ENCODE assay signal across 20 cellular contexts in the genomic region with DNA sequence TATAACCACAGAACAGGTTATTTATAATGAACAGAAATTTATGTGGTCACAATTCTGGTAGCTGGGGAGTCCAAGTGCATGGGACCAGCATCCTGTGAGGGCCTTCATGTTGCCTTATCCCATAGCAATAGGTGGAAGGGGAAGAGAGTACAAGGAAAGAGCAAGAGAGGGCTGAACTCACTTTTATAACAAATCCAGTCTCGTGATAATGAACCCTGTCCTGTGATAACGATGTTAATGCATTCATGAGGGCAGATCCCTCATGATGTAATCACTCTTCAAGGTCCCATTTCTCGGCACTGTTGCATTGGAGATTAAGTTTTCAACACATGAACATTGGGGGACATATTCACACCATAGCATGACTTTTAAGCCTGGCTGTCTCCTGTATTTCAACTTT. TPM values are rescaled to one million over a fixed set of nuclear protein-coding genes. Genes with fewer than 3 reads are reported as not detected.
DNase-seq lines count a peak whose midpoint lies in the region; ATAC-seq, FAIRE-seq and TF ChIP-seq lines count a peak whose summit lies in the region.
"Had no signal": no experiment of that assay in that cellular context is flagged by ENCODE, and none has a peak within 500 bp of the region (broad histone marks: within the 10 kb centered on the region; RNA-seq: fewer than 3 reads in every experiment).

No MANE protein-coding gene starts in this region.

- no peak overlapping the region for H3K27ac Mint-ChIP-seq in natural killer cell treated with Interleukin-12 subunit alpha and Interleukin-12 subunit beta and Interleukin-15 and Interleukin-18, amount 100 ng/mL, for 72 hours
- H3K27ac Mint-ChIP-seq: CD4-positive, alpha-beta memory T cell had no signal

- CTCF ChIA-PET in AG04450 (lab: Charles Lee): no interaction called here

- H3K9me3 ChIP-seq in AG04450 (ENCODE audit: control insufficient read depth, insufficient read depth, low read length): no peaks in the 10 kb centered on the region
- no peaks in the 10 kb centered on the region for H3K9me3 ChIP-seq in keratinocyte (ENCODE audit: control insufficient read depth, low read depth, low read length)
- no peaks in the 10 kb centered on the region for H3K9me3 ChIP-seq in sigmoid colon

- in situ Hi-C loops in G401 (cut with HindIII; ENCODE audit: low sequenced_read_pairs): no loop called here

- POLR2A ChIA-PET in AG04450 (lab: Yijun Ruan, JAX): no interaction called here

- H3K4me3 ChIP-seq in AG04450 (ENCODE audit: low read depth, low read length): no peak overlapping the region
- no peak overlapping the region for H3K4me3 ChIP-seq in keratinocyte (ENCODE audit: control insufficient read depth in 2 of 3, extremely low read depth in 1 of 3, insufficient read depth in 2 of 3, low read depth in 1 of 3, low read length in 3 of 3)
- H3K4me3 ChIP-seq in sigmoid colon: no peak overlapping the region
- H3K4me3 ChIP-seq: A549, BLaER1 had no signal

- peaks cover 9% of the 10 kb centered on the region for H3K36me3 Mint-ChIP-seq in natural killer cell treated with Interleukin-12 subunit alpha and Interleukin-12 subunit beta and Interleukin-15 and Interleukin-18, amount 100 ng/mL, for 72 hours

- H3K4me1 ChIP-seq in keratinocyte (ENCODE audit: control insufficient read depth, extremely low read depth, insufficient read depth, low read length): peaks cover 3% of the 10 kb centered on the region
- peaks cover 0 to 35% (median 27%) of the 10 kb centered on the region in 4 donors for H3K4me1 ChIP-seq in sigmoid colon
- H3K4me1 ChIP-seq: BLaER1 had no signal

- no peak overlapping the region for H3K4me2 ChIP-seq in keratinocyte (ENCODE audit: control insufficient read depth, extremely low read depth, insufficient read depth, low read depth, low read length)
- H3K4me2 ChIP-seq: A549, BLaER1 had no signal

- 31 to 70% methylated on average over 3 of the region's 3 CpGs for WGBS in sigmoid colon, 2 donors

- TF ChIP-seq POLR2A in sigmoid colon (IDR thresholded peaks at IDR 0.05): no peak

- H3K4me3 Mint-ChIP-seq in natural killer cell treated with Interleukin-12 subunit alpha and Interleukin-12 subunit beta and Interleukin-15 and Interleukin-18, amount 100 ng/mL, for 72 hours: no peak overlapping the region
- H3K4me3 Mint-ChIP-seq: CD4-positive, alpha-beta memory T cell had no signal

- intact Hi-C loops in sigmoid colon (cut with DNase I): loop anchor here (5.0 kb wide), 1 partner anchor 41 kb away; no protein-coding TSS in a partner anchor

- TF ChIP-seq EP300 in sigmoid colon (IDR thresholded peaks at IDR 0.05): no peak

- H3K9ac ChIP-seq in keratinocyte (ENCODE audit: control insufficient read depth, extremely low read depth, insufficient read depth, low read length): no peak overlapping the region
- H3K9ac ChIP-seq: BLaER1 had no signal

- no peak for ATAC-seq in natural killer cell treated with Interleukin-12 subunit alpha and Interleukin-12 subunit beta and Interleukin-15 and Interleukin-18, amount 100 ng/mL, for 72 hours
- no peak for ATAC-seq in GM19324 (IDR thresholded peaks at IDR 0.05; ENCODE audit: low FRiP score, unreplicated experiment)
- ATAC-seq: A549, HCT116 had no signal

- no peak overlapping the region for H2AFZ ChIP-seq in keratinocyte (ENCODE audit: control insufficient read depth, low read length)

- TF ChIP-seq CTCF in AG04450 (IDR thresholded peaks at IDR 0.05; ENCODE audit: low read depth, low read length) (no peak), keratinocyte (optimal IDR thresholded peaks at IDR 0.05 in 1 of 3, IDR thresholded peaks at IDR 0.05 in 1 of 3, conservative IDR thresholded peaks at IDR 0.05 in 1 of 3; ENCODE audit: extremely low read depth in 1 of 3, insufficient read depth in 2 of 3, low read length in 3 of 3) (no peak), sigmoid colon (IDR thresholded peaks at IDR 0.05) (no peak)

- peaks cover 17 to 19% of the 10 kb centered on the region in 2 donors for H3K27me3 Mint-ChIP-seq in natural killer cell treated with Interleukin-12 subunit alpha and Interleukin-12 subunit beta and Interleukin-15 and Interleukin-18, amount 100 ng/mL, for 72 hours
- H3K27me3 Mint-ChIP-seq: CD4-positive, alpha-beta memory T cell had no signal

- H3K27me3 ChIP-seq in AG04450 (ENCODE audit: control insufficient read depth, insufficient read depth, low read length): no peaks in the 10 kb centered on the region
- no peaks in the 10 kb centered on the region for H3K27me3 ChIP-seq in keratinocyte (ENCODE audit: control insufficient read depth, extremely low read depth, insufficient read depth, low read length)
- H3K27me3 ChIP-seq in sigmoid colon: no peaks in the 10 kb centered on the region
- H3K27me3 ChIP-seq: BLaER1 had no signal

- H4K20me1 ChIP-seq in keratinocyte (ENCODE audit: control insufficient read depth, extremely low read depth, insufficient read depth, low read length): no peaks in the 10 kb centered on the region
- H4K20me1 ChIP-seq: BLaER1 had no signal

- no peaks in the 10 kb centered on the region for H3K9me1 ChIP-seq in keratinocyte (ENCODE audit: control insufficient read depth, extremely low read depth, insufficient read depth, low read length)

- H3K27ac ChIP-seq in AG04450 (ENCODE audit: low read depth, low read length): peak overlapping the region; percentile 21
- H3K27ac ChIP-seq in keratinocyte (ENCODE audit: control insufficient read depth, insufficient read depth, low read length): no peak overlapping the region
- H3K27ac ChIP-seq in sigmoid colon: peak overlapping the region; percentile 69 to 81 (median 76)
- H3K27ac ChIP-seq: A549, BLaER1 had no signal

- peak; percentile 39 for FAIRE-seq in keratinocyte (lab: Jason Lieb, UNC)
- FAIRE-seq: A549, GM12891, HTR-8/SVneo had no signal

- no peaks in the 10 kb centered on the region for H3K79me2 ChIP-seq in keratinocyte (ENCODE audit: control insufficient read depth, insufficient read depth, low read length)

- no peaks in the 10 kb centered on the region for H3K9me3 Mint-ChIP-seq in natural killer cell treated with Interleukin-12 subunit alpha and Interleukin-12 subunit beta and Interleukin-15 and Interleukin-18, amount 100 ng/mL, for 72 hours

- H3K36me3 ChIP-seq in keratinocyte (ENCODE audit: control insufficient read depth in 2 of 2, extremely low read depth in 1 of 2, insufficient read depth in 2 of 2, low read length in 2 of 2) (no peaks in the 10 kb centered on the region), sigmoid colon (no peaks in the 10 kb centered on the region)
- H3K36me3 ChIP-seq: BLaER1 had no signal

- peaks cover 2 to 4% of the 10 kb centered on the region in 2 donors for H3K4me1 Mint-ChIP-seq in natural killer cell treated with Interleukin-12 subunit alpha and Interleukin-12 subunit beta and Interleukin-15 and Interleukin-18, amount 100 ng/mL, for 72 hours (ENCODE audit: low read depth in 2 of 2)

- dilution Hi-C loops in keratinocyte (cut with MboI; ENCODE audit: extremely low pct_ligation_motif_present, low sequenced_read_pairs): no loop called here

- DNase-seq in AG04450 (ENCODE audit: low read depth, low spot score) (no peak), astrocyte of the hippocampus (ENCODE audit: low read depth, low spot score) (peak; percentile 10), keratinocyte (ENCODE audit: low read depth, low spot score) (no peak), sigmoid colon (no peak), G401 (ENCODE audit: low spot score) (no peak)
- DNase-seq in natural killer cell treated with Interleukin-12 subunit alpha and Interleukin-12 subunit beta and Interleukin-15 and Interleukin-18, amount 100 ng/mL, for 72 hours (ENCODE audit: low spot score): no peak
- DNase-seq: Calu3; CD4-positive, alpha-beta memory T cell; GOT3; NCI-H1092 treated with DMSO at 0.1 percent for 48 hours; NCI-H2081 treated with DMSO at 0.1 percent for 48 hours; NCI-H510A treated with DMSO at 0.1 percent for 48 hours; NCI-H774; SHP77 had no signal

RNA-seq across cellular contexts. Expression of a gene that starts 27.4 kb away (rescaled TPM):
- polyA plus RNA-seq in AG04450 (2011; rRNA removed) (1.1 and 1.9 TPM in 2 replicates), keratinocyte (0.43 to 1.1 TPM (median 0.58 TPM) in 3 replicates), sigmoid colon (1 to 10 TPM in 2 of 3 donors, under 1 TPM in 1; 0.46 to 2.4 (median 1.3) TPM)
- polyA minus RNA-seq in AG04450 (2011; rRNA and poly(A)+ RNA removed): 1.8 and 4.2 TPM in 2 replicates
- polyA plus RNA-seq in keratinocyte (2011; ENCODE audit: low read depth): 4.2 TPM
- polyA plus RNA-seq in keratinocyte (2011; cell fraction: cytosol; rRNA removed): 0.25 and 0.32 TPM in 2 replicates
- polyA plus RNA-seq in keratinocyte (2011; cell fraction: nucleus; rRNA removed): 1.5 TPM in 2 replicates
- polyA plus RNA-seq in keratinocyte (2012; ENCODE audit: low replicate concordance): 0.36 and 1.3 TPM in 2 replicates
- 1.0 to 2.6 TPM in 2 of 3 replicates, not detected in the other for polyA minus RNA-seq in keratinocyte
- polyA minus RNA-seq in keratinocyte (2011; cell fraction: cytosol; rRNA and poly(A)+ RNA removed): not detected
- 2.3 and 3.1 TPM in 2 replicates for polyA minus RNA-seq in keratinocyte (2011; cell fraction: nucleus; rRNA and poly(A)+ RNA removed)
- total RNA-seq in sigmoid colon: 10 to 100 TPM; 42.9 to 84.9 (median 50.5) TPM
- total RNA-seq in natural killer cell treated with Interleukin-12 subunit alpha and Interleukin-12 subunit beta and Interleukin-15 and Interleukin-18, amount 100 ng/mL, for 72 hours: 10 to 100 TPM; 14.1 to 14.9 TPM
- 1.0 and 3.6 TPM in 2 replicates for total RNA-seq in G401 (2014; rRNA removed; shearing (Covaris generic))
